ENCODE assay signal across 1 cellular context in the genomic region with DNA sequence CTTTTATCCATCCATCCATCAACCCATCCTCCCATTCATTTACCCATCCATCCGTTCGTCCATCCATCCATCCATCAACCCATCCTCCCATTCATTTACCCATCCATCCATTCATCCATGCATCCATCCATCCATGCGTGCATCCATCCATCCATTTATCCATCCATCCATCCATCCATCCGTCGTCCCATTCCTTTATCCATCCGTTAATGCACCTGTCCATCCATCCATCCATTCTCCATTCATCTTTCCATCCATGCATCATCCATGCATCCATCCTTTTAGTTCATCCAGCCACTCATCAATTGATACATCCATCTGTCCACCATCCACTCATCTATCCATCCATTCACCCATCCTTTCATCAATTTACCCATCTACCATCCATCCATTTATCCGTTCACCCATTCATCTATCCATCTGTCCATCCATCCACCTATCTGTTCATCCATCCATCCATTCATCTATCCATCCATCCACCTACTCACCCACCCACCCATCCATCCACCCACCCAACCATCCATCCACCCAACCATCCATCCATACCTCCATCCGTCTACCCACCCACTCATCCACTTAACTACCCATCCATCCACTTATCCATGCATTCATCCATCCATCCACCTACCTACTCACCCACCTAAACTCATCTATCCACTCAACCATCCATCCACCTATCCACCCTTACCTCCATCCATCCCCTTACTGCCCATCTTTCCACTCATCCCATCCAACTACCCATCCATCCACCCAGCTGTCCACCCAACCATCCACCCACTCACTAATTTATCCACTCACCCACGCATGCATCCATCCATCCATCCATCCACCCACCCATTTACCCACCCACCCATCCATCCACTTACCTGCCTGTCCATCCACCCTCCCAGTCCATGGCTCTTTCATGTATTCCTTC.
TF ChIP-seq lines count a peak whose summit lies in the region.

No MANE protein-coding gene starts in this region.

TF ChIP-seq in H1, 55 proteins besides CTCF, POLR2A, EP300 and RAD21:
- TF ChIP-seq POU5F1 (IDR thresholded peaks at IDR 0.05; ENCODE audit: low read depth, low read length) (no peak), SIN3A (conservative IDR thresholded peaks at IDR 0.05 in 1 of 2, IDR thresholded peaks at IDR 0.05 in 1 of 2; ENCODE audit: low read depth in 1 of 2, low read length in 2 of 2) (no peak), SIX5 (IDR thresholded peaks at IDR 0.05; ENCODE audit: low read depth, low read length) (no peak), BCL11A (IDR thresholded peaks at IDR 0.05; ENCODE audit: low read depth in 2 of 2, low read length in 2 of 2) (no peak), KDM5A (IDR thresholded peaks at IDR 0.05; ENCODE audit: low read length) (no peak), YY1 (IDR thresholded peaks at IDR 0.05; ENCODE audit: low read depth, low read length) (no peak), CBX8 (IDR thresholded peaks at IDR 0.05; ENCODE audit: borderline replicate concordance, low read depth, low read length) (no peak), KDM4A (IDR thresholded peaks at IDR 0.05; ENCODE audit: low read depth, low read length, severe bottlenecking) (no peak), NANOG (IDR thresholded peaks at IDR 0.05; ENCODE audit: insufficient read depth, low read depth, low read length, poor library complexity, severe bottlenecking) (no peak), CHD1 (IDR thresholded peaks at IDR 0.05; ENCODE audit: low read depth, low read length) (no peak), CEBPB (IDR thresholded peaks at IDR 0.05; ENCODE audit: low read depth, low read length) (no peak)
- TF ChIP-seq, protein P1, sequence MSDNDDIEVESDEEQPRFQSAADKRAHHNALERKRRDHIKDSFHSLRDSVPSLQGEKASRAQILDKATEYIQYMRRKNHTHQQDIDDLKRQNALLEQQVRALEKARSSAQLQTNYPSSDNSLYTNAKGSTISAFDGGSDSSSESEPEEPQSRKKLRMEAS (IDR thresholded peaks at IDR 0.05), result no peak
